Comparison of ENCODE assay signal across 1 cellular context in the genomic region with DNA sequence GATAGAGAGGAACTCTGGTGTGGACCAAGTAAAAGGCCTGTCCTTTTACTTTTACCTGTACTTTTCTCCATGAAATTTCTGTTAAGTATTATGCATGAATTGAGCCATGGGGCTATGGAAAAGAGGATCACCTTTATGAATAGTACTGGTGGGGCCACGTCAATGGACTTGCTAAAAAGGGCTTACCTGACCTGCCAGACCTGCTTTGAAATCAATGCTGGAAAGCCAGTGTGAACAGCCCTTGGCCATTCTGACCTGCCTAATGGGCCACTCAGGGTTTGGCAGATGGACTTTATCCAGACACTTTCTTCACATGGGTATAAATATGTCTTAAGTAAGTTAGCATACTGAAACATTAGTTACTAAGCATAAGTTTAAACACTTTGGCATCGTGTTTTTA.
TF ChIP-seq lines count a peak whose summit lies in the region.

No MANE protein-coding gene starts in this region.

TF ChIP-seq in HEK293T, 16 proteins besides CTCF, POLR2A, EP300 and RAD21:
- TF ChIP-seq FOXK2 (IDR thresholded peaks at IDR 0.05): no peak
- TF ChIP-seq SUZ12 (IDR thresholded peaks at IDR 0.05): no peak
- TF ChIP-seq FOXM1 (IDR thresholded peaks at IDR 0.05; ENCODE audit: borderline replicate concordance): no peak
- no peak for TF ChIP-seq NFRKB (IDR thresholded peaks at IDR 0.05)
- TF ChIP-seq PKNOX1 (IDR thresholded peaks at IDR 0.05): no peak
- no peak for TF ChIP-seq L3MBTL2 (conservative IDR thresholded peaks at IDR 0.05)
- TF ChIP-seq HDGF (IDR thresholded peaks at IDR 0.05; ENCODE audit: borderline replicate concordance): no peak
- TF ChIP-seq ZNF384 (IDR thresholded peaks at IDR 0.05): no peak
- no peak for TF ChIP-seq ELF4 (IDR thresholded peaks at IDR 0.05)
- TF ChIP-seq SP1 (IDR thresholded peaks at IDR 0.05): no peak
- no peak for TF ChIP-seq LEF1 (IDR thresholded peaks at IDR 0.05; ENCODE audit: borderline replicate concordance)
- TF ChIP-seq CTBP1 (IDR thresholded peaks at IDR 0.05; ENCODE audit: borderline replicate concordance): no peak
- no peak for TF ChIP-seq ARNT (IDR thresholded peaks at IDR 0.05)
